8 cellular contexts compared by ENCODE assay signal in genomic region chr10:67764012-67764822, GRCh38.
DNase-seq lines count a peak whose midpoint lies in the region; ATAC-seq, FAIRE-seq and TF ChIP-seq lines count a peak whose summit lies in the region.

No MANE protein-coding gene starts in this region.

- no peak for TF ChIP-seq POLR2A in GM18505 (IDR thresholded peaks at IDR 0.05; ENCODE audit: borderline replicate concordance, extremely low read depth, insufficient read depth, insufficient read length)

- no peak for TF ChIP-seq CTCF in D721Med (IDR thresholded peaks at IDR 0.05; ENCODE audit: insufficient read depth, missing control alignments)

- ATAC-seq in GM18505 (IDR thresholded peaks at IDR 0.05; ENCODE audit: unreplicated experiment) (peak; percentile 85), HG02981 (IDR thresholded peaks at IDR 0.05; ENCODE audit: unreplicated experiment) (peak; percentile 83)

- peak; percentile 69 for DNase-seq in NCI-H2029 (lab: John Stamatoyannopoulos, UW)
- peak; percentile 95 for DNase-seq in T-helper 9 cell
- DNase-seq in astrocyte of the hippocampus (ENCODE audit: low read depth, low spot score) = peak; percentile 95
- DNase-seq in hippocampal formation (lab: John Stamatoyannopoulos, UW) = peak; percentile 95 to 97
- peak; percentile 88 for DNase-seq in renal cortical epithelial cell (ENCODE audit: low read depth)
- DNase-seq in D721Med (ENCODE audit: insufficient read length, low spot score) = no peak

- no peak for FAIRE-seq in D721Med (lab: Jason Lieb, UNC)
